ENCODE assay signal across 1 cellular context in genomic region chr2:231666171-231667095, GRCh38.
TF ChIP-seq lines count a peak whose summit lies in the region.

No MANE protein-coding gene starts in this region.

TF ChIP-seq in HepG2, 621 proteins besides CTCF, POLR2A, EP300 and RAD21 (continued from another document and continues in another):
- TF ChIP-seq NFAT5 (CRISPR knock-in tag; IDR thresholded peaks at IDR 0.05) = no peak
- no peak for TF ChIP-seq ZNF484 (CRISPR knock-in tag; IDR thresholded peaks at IDR 0.05; ENCODE audit: borderline replicate concordance, low read depth)
- TF ChIP-seq MIER2 (CRISPR knock-in tag; IDR thresholded peaks at IDR 0.05) = peak; percentile 65; the same call in 1 of the 2 replicates
- no peak for TF ChIP-seq ZNF512 (CRISPR knock-in tag; IDR thresholded peaks at IDR 0.05)
- peak; percentile 32; the same call in 1 of the 2 replicates for TF ChIP-seq HMG20A (CRISPR knock-in tag; IDR thresholded peaks at IDR 0.05; ENCODE audit: borderline replicate concordance)
- peak; percentile 49 for TF ChIP-seq HDAC2 (CRISPR knock-in tag; IDR thresholded peaks at IDR 0.05)
- no peak for TF ChIP-seq POGK (CRISPR knock-in tag; conservative IDR thresholded peaks at IDR 0.05)
- TF ChIP-seq GPBP1L1 (CRISPR knock-in tag; IDR thresholded peaks at IDR 0.05) = no peak
- no peak for TF ChIP-seq SMC3 (IDR thresholded peaks at IDR 0.05; ENCODE audit: low read length)
- TF ChIP-seq TFDP1 (CRISPR knock-in tag; IDR thresholded peaks at IDR 0.05; ENCODE audit: borderline replicate concordance) = peak; percentile 44; the same call in 1 of the 2 replicates
- peak; percentile 34; the same call in 1 of the 2 replicates for TF ChIP-seq SRY (CRISPR knock-in tag; IDR thresholded peaks at IDR 0.05)
- no peak for TF ChIP-seq ZNF556 (CRISPR knock-in tag; IDR thresholded peaks at IDR 0.05; ENCODE audit: borderline replicate concordance)
- TF ChIP-seq ZNF781 (CRISPR knock-in tag; IDR thresholded peaks at IDR 0.05; ENCODE audit: borderline replicate concordance, not compliant biosample characterization) = no peak
- no peak for TF ChIP-seq PBX2 (CRISPR knock-in tag; IDR thresholded peaks at IDR 0.05)
- TF ChIP-seq SIN3B (IDR thresholded peaks at IDR 0.05; ENCODE audit: low read length) = no peak
- TF ChIP-seq ETV6 (CRISPR knock-in tag; conservative IDR thresholded peaks at IDR 0.05) = 0 out of 2 replicates have a peak, but pooled peaks have one; percentile 48
- TF ChIP-seq ZNF430 (CRISPR knock-in tag; IDR thresholded peaks at IDR 0.05) = peak; percentile 44; the same call in 1 of the 2 replicates
- TF ChIP-seq ZNF232 (CRISPR knock-in tag; IDR thresholded peaks at IDR 0.05; ENCODE audit: borderline replicate concordance) = no peak; the same call in 1 of the 2 replicates
- no peak for TF ChIP-seq PHB2 (IDR thresholded peaks at IDR 0.05; ENCODE audit: partially characterized antibody)
- TF ChIP-seq ZKSCAN8 (CRISPR knock-in tag; IDR thresholded peaks at IDR 0.05; ENCODE audit: borderline replicate concordance) = no peak
- no peak for TF ChIP-seq DR1 (CRISPR knock-in tag; IDR thresholded peaks at IDR 0.05)
- 0 out of 2 replicates have a peak, but pooled peaks have one; percentile 20 for TF ChIP-seq ZNF362 (CRISPR knock-in tag; IDR thresholded peaks at IDR 0.05; ENCODE audit: borderline replicate concordance)
- no peak for TF ChIP-seq EHMT2 (IDR thresholded peaks at IDR 0.05; ENCODE audit: borderline replicate concordance, low read depth, low read length)
- no peak for TF ChIP-seq PAF1 (CRISPR knock-in tag; IDR thresholded peaks at IDR 0.05)
- TF ChIP-seq ZNF382 (CRISPR knock-in tag; IDR thresholded peaks at IDR 0.05; ENCODE audit: borderline replicate concordance) = no peak
- no peak for TF ChIP-seq ZBTB8A (CRISPR knock-in tag; IDR thresholded peaks at IDR 0.05; ENCODE audit: borderline replicate concordance, low read depth)
- TF ChIP-seq PREB (CRISPR knock-in tag; IDR thresholded peaks at IDR 0.05) = no peak
- no peak; the same call in 1 of the 2 replicates for TF ChIP-seq HOXA5 (CRISPR knock-in tag; IDR thresholded peaks at IDR 0.05)
- TF ChIP-seq MZF1 (CRISPR knock-in tag; IDR thresholded peaks at IDR 0.05; ENCODE audit: borderline replicate concordance) = no peak
- TF ChIP-seq ZNF589 (CRISPR knock-in tag; conservative IDR thresholded peaks at IDR 0.05) = no peak; the same call in 1 of the 2 replicates
- TF ChIP-seq ZBTB3 (CRISPR knock-in tag; IDR thresholded peaks at IDR 0.05; ENCODE audit: borderline replicate concordance, low read depth) = no peak
- TF ChIP-seq ZNF891 (CRISPR knock-in tag; IDR thresholded peaks at IDR 0.05) = peak; percentile 76; the same call in 1 of the 2 replicates
- no peak for TF ChIP-seq ZNF256 (CRISPR knock-in tag; conservative IDR thresholded peaks at IDR 0.05)
- TF ChIP-seq MATR3 (CRISPR knock-in tag; IDR thresholded peaks at IDR 0.05) = no peak
- no peak for TF ChIP-seq ZSCAN5A (CRISPR knock-in tag; IDR thresholded peaks at IDR 0.05; ENCODE audit: borderline replicate concordance)
- TF ChIP-seq ARHGAP35 (CRISPR knock-in tag; IDR thresholded peaks at IDR 0.05; ENCODE audit: borderline replicate concordance) = 0 out of 2 replicates have a peak, but pooled peaks have one; percentile 48
- no peak for TF ChIP-seq TRIM24 (CRISPR knock-in tag; IDR thresholded peaks at IDR 0.05)
- TF ChIP-seq ZNF737 (CRISPR knock-in tag; IDR thresholded peaks at IDR 0.05; ENCODE audit: borderline replicate concordance) = no peak
- TF ChIP-seq PPARG (CRISPR knock-in tag; conservative IDR thresholded peaks at IDR 0.05) = no peak
- no peak for TF ChIP-seq ZBTB34 (CRISPR knock-in tag; IDR thresholded peaks at IDR 0.05)
- TF ChIP-seq E2F5 (CRISPR knock-in tag; conservative IDR thresholded peaks at IDR 0.05) = 0 out of 2 replicates have a peak, but pooled peaks have one; percentile 15
- no peak for TF ChIP-seq SP1 (IDR thresholded peaks at IDR 0.05)
- TF ChIP-seq SP1 (CRISPR knock-in tag; IDR thresholded peaks at IDR 0.05) = no peak
- no peak for TF ChIP-seq HNRNPUL1 (IDR thresholded peaks at IDR 0.05; ENCODE audit: low read depth, low read length)
- TF ChIP-seq ZNF777 (CRISPR knock-in tag; IDR thresholded peaks at IDR 0.05) = no peak
- no peak for TF ChIP-seq BCL6 (CRISPR knock-in tag; IDR thresholded peaks at IDR 0.05)
